In genomic region chr5:135493406-135494180, GRCh38 we compare ENCODE assay signal across 9 cellular contexts. TPM values are rescaled to one million over a fixed set of nuclear protein-coding genes. Genes with fewer than 3 reads are reported as not detected.
A peak's percentile ranks its signal among the peaks of the same experiment; 100 is the strongest.
DNase-seq lines count a peak whose midpoint lies in the region; ATAC-seq and TF ChIP-seq lines count a peak whose summit lies in the region.
"Had no signal": no experiment of that assay in that cellular context is flagged by ENCODE, and none has a peak within 500 bp of the region (broad histone marks: within the 10 kb centered on the region; RNA-seq: fewer than 3 reads in every experiment).

No MANE protein-coding gene starts in this region.

- H3K9me3 ChIP-seq in HEK293 (ENCODE audit: control insufficient read depth, insufficient read depth, low read depth, low read length): no peaks in the 10 kb centered on the region
- H3K9me3 ChIP-seq in thymus (ENCODE audit: control insufficient read depth): no peaks in the 10 kb centered on the region
- H3K9me3 ChIP-seq in transverse colon: no peaks in the 10 kb centered on the region

- peaks cover 40% of the 10 kb centered on the region for H3K27me3 Mint-ChIP-seq in stimulated activated memory B cell treated with anti-CD40 and anti-IgM and Interleukin-4, amounts not matched to agents 10 μg/mL and 1 μg/mL and 100 μg/mL, for 72 hours

- intact Hi-C loops in transverse colon (cut with DNase I; ENCODE audit: low total_unique reads): no loop called here

- 88% methylated on average over 8 of the region's 8 CpGs for WGBS in thymus
- WGBS in transverse colon (ENCODE audit: low coverage in 1 of 2), 2 donors: 68% methylated on average over 8 of the region's 8 CpGs; no CpG with 5 or more reads in 1 of the 2 donors

- CTCF ChIA-PET in HEK293 (lab: Yijun Ruan, JAX): interaction anchor here (1.2 to 3.9 kb wide), 6 partner anchors 16 to 77 kb away, joined by 3 to 24 read pairs (median 4); no protein-coding TSS in a partner anchor

- H3K4me3 ChIP-seq in HEK293 (ENCODE audit: low read depth, low read length) (no peak overlapping the region), thymus (ENCODE audit: low read length) (no peak overlapping the region), transverse colon (no peak overlapping the region)
- H3K4me3 ChIP-seq: dorsolateral prefrontal cortex had no signal

- H3K27ac Mint-ChIP-seq in stimulated activated memory B cell treated with anti-CD40 and anti-IgM and Interleukin-4, amounts not matched to agents 10 μg/mL and 1 μg/mL and 100 μg/mL, for 72 hours: no peak overlapping the region
- H3K27ac Mint-ChIP-seq: natural killer cell treated with Interleukin-12 subunit alpha and Interleukin-12 subunit beta and Interleukin-15 and Interleukin-18, amount 100 ng/mL, for 72 hours had no signal

- TF ChIP-seq CTCF in HEK293 (tag by site-specific recombination; IDR thresholded peaks at IDR 0.05) (no peak), transverse colon (IDR thresholded peaks at IDR 0.05) (no peak)

- H3K4me3 Mint-ChIP-seq in stimulated activated memory B cell treated with anti-CD40 and anti-IgM and Interleukin-4, amounts not matched to agents 10 μg/mL and 1 μg/mL and 100 μg/mL, for 72 hours: no peak overlapping the region
- H3K4me3 Mint-ChIP-seq: natural killer cell treated with Interleukin-12 subunit alpha and Interleukin-12 subunit beta and Interleukin-15 and Interleukin-18, amount 100 ng/mL, for 72 hours had no signal

- TF ChIP-seq POLR2A in transverse colon (IDR thresholded peaks at IDR 0.05): no peak

- POLR2A ChIA-PET in HEK293 (lab: Yijun Ruan, JAX): no interaction called here

- ATAC-seq in stimulated activated memory B cell treated with anti-CD40 and anti-IgM and Interleukin-4, amounts not matched to agents 10 μg/mL and 1 μg/mL and 100 μg/mL, for 72 hours: no peak
- no peak for ATAC-seq in HG03521 (IDR thresholded peaks at IDR 0.05; ENCODE audit: unreplicated experiment)

- no peak overlapping the region for H3K27ac ChIP-seq in HEK293 (ENCODE audit: extremely low read depth, low read depth, low read length)
- peak overlapping the region; percentile 81 for H3K27ac ChIP-seq in thymus (ENCODE audit: low read depth)
- H3K27ac ChIP-seq in transverse colon: no peak overlapping the region

- H3K27me3 ChIP-seq in thymus (ENCODE audit: control insufficient read depth, insufficient read depth): peaks cover 42% of the 10 kb centered on the region
- H3K27me3 ChIP-seq in transverse colon: peaks cover 72% of the 10 kb centered on the region

- TF ChIP-seq EP300 in transverse colon (IDR thresholded peaks at IDR 0.05; ENCODE audit: low read depth): no peak

- no peaks in the 10 kb centered on the region for H3K9me3 Mint-ChIP-seq in stimulated activated memory B cell treated with anti-CD40 and anti-IgM and Interleukin-4, amounts not matched to agents 10 μg/mL and 1 μg/mL and 100 μg/mL, for 72 hours
- H3K9me3 Mint-ChIP-seq: natural killer cell treated with Interleukin-12 subunit alpha and Interleukin-12 subunit beta and Interleukin-15 and Interleukin-18, amount 100 ng/mL, for 72 hours had no signal

- DNase-seq in SIG-M5 (lab: John Stamatoyannopoulos, UW) (peak; percentile 38), fibroblast of gingiva (ENCODE audit: low read depth) (peak; percentile 92), transverse colon (no peak)
- DNase-seq: dorsolateral prefrontal cortex had no signal

- H3K36me3 ChIP-seq in HEK293 (ENCODE audit: control insufficient read depth in 2 of 2, insufficient read depth in 1 of 2, low read length in 2 of 2): no peaks in the 10 kb centered on the region
- no peaks in the 10 kb centered on the region for H3K36me3 ChIP-seq in thymus (ENCODE audit: control insufficient read depth, insufficient read depth)
- H3K36me3 ChIP-seq in transverse colon: no peaks in the 10 kb centered on the region

- H3K36me3 Mint-ChIP-seq in stimulated activated memory B cell treated with anti-CD40 and anti-IgM and Interleukin-4, amounts not matched to agents 10 μg/mL and 1 μg/mL and 100 μg/mL, for 72 hours: no peaks in the 10 kb centered on the region
- H3K36me3 Mint-ChIP-seq: natural killer cell treated with Interleukin-12 subunit alpha and Interleukin-12 subunit beta and Interleukin-15 and Interleukin-18, amount 100 ng/mL, for 72 hours had no signal

- in situ Hi-C loops in transverse colon (cut with MboI; ENCODE audit: low pct_ligation_motif_present in 1 of 4, low pct_unique_long_range_greater_than_20kb in 1 of 4, low sequenced_read_pairs in 3 of 4): no loop called here

- H3K4me1 ChIP-seq in HEK293 (ENCODE audit: control insufficient read depth, insufficient read depth, low read length) (peaks cover 16% of the 10 kb centered on the region), thymus (ENCODE audit: control insufficient read depth, insufficient read depth, low read length) (no peaks in the 10 kb centered on the region), transverse colon (peaks cover 0 to 18% (median 15%) of the 10 kb centered on the region in 4 donors)

- peaks cover 16% of the 10 kb centered on the region for H3K4me1 Mint-ChIP-seq in stimulated activated memory B cell treated with anti-CD40 and anti-IgM and Interleukin-4, amounts not matched to agents 10 μg/mL and 1 μg/mL and 100 μg/mL, for 72 hours

TF ChIP-seq in HEK293, 187 proteins besides CTCF, POLR2A, EP300 and RAD21:
- no peak for TF ChIP-seq ZNF560 (tag by site-specific recombination; IDR thresholded peaks at IDR 0.05; ENCODE audit: borderline replicate concordance)
- no peak for TF ChIP-seq REST (tag by site-specific recombination; IDR thresholded peaks at IDR 0.05)
- TF ChIP-seq ZNF292 (tag by site-specific recombination; IDR thresholded peaks at IDR 0.05; ENCODE audit: borderline replicate concordance, low read depth): no peak
- no peak for TF ChIP-seq ZNF747 (tag by site-specific recombination; IDR thresholded peaks at IDR 0.05)
- no peak for TF ChIP-seq ZBTB21 (tag by site-specific recombination; IDR thresholded peaks at IDR 0.05)
- TF ChIP-seq ZNF654 (tag by site-specific recombination; IDR thresholded peaks at IDR 0.05; ENCODE audit: low read depth): no peak
- 0 out of 2 replicates have a peak, but pooled peaks have one; percentile 13 for TF ChIP-seq ZNF600 (tag by site-specific recombination; IDR thresholded peaks at IDR 0.05)
- TF ChIP-seq ZNF335 (tag by site-specific recombination; conservative IDR thresholded peaks at IDR 0.05): peak; percentile 76
- TF ChIP-seq ZBTB48 (tag by site-specific recombination; IDR thresholded peaks at IDR 0.05): 0 out of 2 replicates have a peak, but pooled peaks have one; percentile 50
- no peak for TF ChIP-seq OSR2 (tag by site-specific recombination; IDR thresholded peaks at IDR 0.05)
- TF ChIP-seq ZNF660 (tag by site-specific recombination; IDR thresholded peaks at IDR 0.05): peak; percentile 74; the same call in 1 of the 2 replicates
- TF ChIP-seq ZNF350 (tag by site-specific recombination; IDR thresholded peaks at IDR 0.05): no peak
- no peak for TF ChIP-seq ZNF302 (tag by site-specific recombination; IDR thresholded peaks at IDR 0.05; ENCODE audit: low read depth)

RNA-seq across cellular contexts. Expression of gene TIFAB, which starts 41.4 kb away (rescaled TPM):
- polyA plus RNA-seq in thymus: 0.30 TPM
- under 1 TPM in 1 of 4 donors, not detected in 3; 0.16 TPM for total RNA-seq in transverse colon
- total RNA-seq: natural killer cell treated with Interleukin-12 subunit alpha and Interleukin-12 subunit beta and Interleukin-15 and Interleukin-18, amount 100 ng/mL, for 72 hours had no signal

RNA-seq across cellular contexts. Expression of gene NEUROG1, which starts 42.2 kb away (rescaled TPM):
- 0.32 TPM for polyA plus RNA-seq in thymus
- total RNA-seq in transverse colon: not detected
- total RNA-seq: dorsolateral prefrontal cortex; natural killer cell treated with Interleukin-12 subunit alpha and Interleukin-12 subunit beta and Interleukin-15 and Interleukin-18, amount 100 ng/mL, for 72 hours had no signal

RNA-seq across cellular contexts. Expression of gene DCANP1, which starts 46.4 kb away (rescaled TPM):
- 0.25 TPM for polyA plus RNA-seq in thymus
- under 1 TPM in 1 of 4 donors, not detected in 3; 0.95 TPM for total RNA-seq in transverse colon
- total RNA-seq: natural killer cell treated with Interleukin-12 subunit alpha and Interleukin-12 subunit beta and Interleukin-15 and Interleukin-18, amount 100 ng/mL, for 72 hours had no signal
